Comparison of ENCODE assay signal across 14 cellular contexts in genomic region chr17:69367298-69367697, GRCh38.
A peak's percentile ranks its signal among the peaks of the same experiment; 100 is the strongest.
DNase-seq lines count a peak whose midpoint lies in the region; ATAC-seq and TF ChIP-seq lines count a peak whose summit lies in the region.
"Had no signal": no experiment of that assay in that cellular context is flagged by ENCODE, and none has a peak within 500 bp of the region (broad histone marks: within the 10 kb centered on the region; RNA-seq: fewer than 3 reads in every experiment).

No MANE protein-coding gene starts in this region.

- in situ Hi-C loops in ACHN (cut with HindIII; ENCODE audit: low pct_ligation_motif_present, low pct_unique_long_range_greater_than_20kb, low sequenced_read_pairs), result no loop called here

- DNase-seq in cardiac fibroblast (ENCODE audit: low read depth in 2 of 2) (peak; percentile 3 to 23), SW 1271 (lab: John Stamatoyannopoulos, UW) (no peak), ACHN (no peak), epidermal melanocyte (ENCODE audit: insufficient read length, low spot score) (no peak)
- DNase-seq in stimulated activated naive CD4-positive, alpha-beta T cell treated with Interleukin-2 at 50 U/mL for 16 hours (lab: John Stamatoyannopoulos, UW), result no peak
- DNase-seq: activated T-cell treated with anti-CD3 and anti-CD28 coated beads for 4 hours; Caco-2; head of caudate nucleus; NCI-H446; stimulated activated CD4-positive, alpha-beta T cell treated with anti-CD3 and anti-CD28 coated beads, Interleukin-12 subunit alpha, Interleukin-12 subunit beta, amount 100 ng/mL, for 4 hours had no signal

- no peak for TF ChIP-seq CTCF in cardiac fibroblast (IDR thresholded peaks at IDR 0.05; ENCODE audit: low read depth, low read length)

- peak; percentile 94 for ATAC-seq in GM18867 (IDR thresholded peaks at IDR 0.05; ENCODE audit: unreplicated experiment)
- ATAC-seq in GM21381 (IDR thresholded peaks at IDR 0.05; ENCODE audit: unreplicated experiment), result peak; percentile 87
- ATAC-seq in HG03103 (IDR thresholded peaks at IDR 0.05; ENCODE audit: low read depth, unreplicated experiment), result peak; percentile 85
- ATAC-seq: Right ventricle myocardium inferior had no signal

- no peak overlapping the region for H3K4me3 ChIP-seq in cardiac fibroblast (replicated peaks in 1 of 2; ENCODE audit: low read depth in 2 of 2, low read length in 2 of 2)

Comparison
In these comparisons a context has a peak if more than half of its experiments do, and no peak if none do; other contexts are left out.
1. DNase-seq: peak in cardiac fibroblast (2 of 2); none in SW 1271 (0 of 2), stimulated activated naive CD4-positive, alpha-beta T cell treated with Interleukin-2 at 50 U/mL for 16 hours (single experiment), ACHN (single experiment) and epidermal melanocyte (single experiment).
2. Peak in every context shown above with its lines, with median percentiles within 50 percentile points of each other: ATAC-seq.